In genomic region chr15:80480171-80480811, GRCh38 we compare ENCODE assay signal across 12 cellular contexts.
DNase-seq lines count a peak whose midpoint lies in the region; ATAC-seq and TF ChIP-seq lines count a peak whose summit lies in the region.
"Had no signal": no experiment of that assay in that cellular context is flagged by ENCODE, and none has a peak within 500 bp of the region (broad histone marks: within the 10 kb centered on the region; RNA-seq: fewer than 3 reads in every experiment).

No MANE protein-coding gene starts in this region.

- TF ChIP-seq POLR2A in esophagus squamous epithelium (IDR thresholded peaks at IDR 0.05) = no peak

- intact Hi-C loops in esophagus squamous epithelium (cut with DNase I) = no loop called here

- no peaks in the 10 kb centered on the region for H3K27me3 Mint-ChIP-seq in mesothelial cell of epicardium (ENCODE audit: low read depth)

- peaks cover 30% of the 10 kb centered on the region for H3K4me1 Mint-ChIP-seq in mesothelial cell of epicardium
- H3K4me1 Mint-ChIP-seq: immature natural killer cell had no signal

- peak overlapping the region; percentile 57 for H3K27ac Mint-ChIP-seq in mesothelial cell of epicardium
- H3K27ac Mint-ChIP-seq: immature natural killer cell had no signal

- no peak for TF ChIP-seq CTCF in esophagus squamous epithelium (IDR thresholded peaks at IDR 0.05)
- no peak for TF ChIP-seq CTCF in mesothelial cell of epicardium (IDR thresholded peaks at IDR 0.05; ENCODE audit: unreplicated experiment)

- H3K79me2 ChIP-seq in ACC112 (ENCODE audit: control insufficient read depth, insufficient read depth, low read length, unreplicated experiment) = no peaks in the 10 kb centered on the region

- DNase-seq in SJCRH30 (no peak), esophagus squamous epithelium (lab: John Stamatoyannopoulos, UW) (no peak), mesothelial cell of epicardium (ENCODE audit: low spot score in 2 of 2, unreplicated experiment in 2 of 2) (no peak), putamen (ENCODE audit: low spot score) (no peak), NCI-H2081 (lab: John Stamatoyannopoulos, UW) (no peak)
- DNase-seq: activated CD4-positive, alpha-beta T cell treated with anti-CD3 and anti-CD28 coated beads for 48 hours; activated naive CD4-positive, alpha-beta T cell; immature natural killer cell; NCI-H510A treated with DMSO at 0.1 percent for 48 hours had no signal

- peaks cover 60% of the 10 kb centered on the region for H3K4me1 ChIP-seq in ACC112 (ENCODE audit: control insufficient read depth, insufficient read depth, low read length, unreplicated experiment)
- peaks cover 6% of the 10 kb centered on the region; the same call in 1 of the 2 replicates for H3K4me1 ChIP-seq in SJCRH30
- peaks cover 0 to 56% (median 20%) of the 10 kb centered on the region in 3 donors for H3K4me1 ChIP-seq in esophagus squamous epithelium

- H2AFZ ChIP-seq in ACC112 (ENCODE audit: low read length, unreplicated experiment) = no peak overlapping the region

- ATAC-seq in GM18873 (IDR thresholded peaks at IDR 0.05; ENCODE audit: low FRiP score, unreplicated experiment) (no peak), GM19324 (IDR thresholded peaks at IDR 0.05; ENCODE audit: low FRiP score, unreplicated experiment) (no peak)

- H3K27ac ChIP-seq in ACC112 (ENCODE audit: low read depth, low read length) (peak overlapping the region; percentile 83), SJCRH30 (peak overlapping the region; percentile 41), esophagus squamous epithelium (peak overlapping the region; percentile 9 to 80 (median 41))

- peaks cover 29% of the 10 kb centered on the region for H3K36me3 Mint-ChIP-seq in mesothelial cell of epicardium
- H3K36me3 Mint-ChIP-seq: immature natural killer cell had no signal

- H3K4me3 Mint-ChIP-seq in mesothelial cell of epicardium = no peak overlapping the region
- H3K4me3 Mint-ChIP-seq: immature natural killer cell had no signal

- H3K27me3 ChIP-seq in ACC112 (ENCODE audit: insufficient read depth, low read length) = no peaks in the 10 kb centered on the region
- no peaks in the 10 kb centered on the region for H3K27me3 ChIP-seq in SJCRH30
- H3K27me3 ChIP-seq in esophagus squamous epithelium = no peaks in the 10 kb centered on the region

- H3K9me3 Mint-ChIP-seq in mesothelial cell of epicardium = peaks cover 18% of the 10 kb centered on the region

- WGBS in esophagus squamous epithelium, 2 donors = 44 to 76% methylated on average over 5 to 6 of the region's 6 CpGs

- H3K9me3 ChIP-seq in SJCRH30 (replicated peaks) = no peaks in the 10 kb centered on the region
- H3K9me3 ChIP-seq in esophagus squamous epithelium = peaks cover 0 to 8% (median 4%) of the 10 kb centered on the region in 3 donors

- H3K36me3 ChIP-seq in ACC112 (ENCODE audit: insufficient read depth, low read length) = 0 out of 2 replicates have a peak, but pooled peaks cover 3% of the 10 kb centered on the region
- no peaks in the 10 kb centered on the region for H3K36me3 ChIP-seq in SJCRH30
- peaks cover 0 to 4% (median 0%) of the 10 kb centered on the region in 3 donors for H3K36me3 ChIP-seq in esophagus squamous epithelium

- H3K4me3 ChIP-seq in ACC112 (ENCODE audit: low read depth, low read length) = peak overlapping the region; percentile 1; the same call in 1 of the 2 replicates
- H3K4me3 ChIP-seq in SJCRH30 = no peak overlapping the region
- no peak overlapping the region for H3K4me3 ChIP-seq in esophagus squamous epithelium
